In genomic region chr4:153497091-153497531, GRCh38 we compare ENCODE assay signal across 8 cellular contexts. TPM values are rescaled to one million over a fixed set of nuclear protein-coding genes. Genes with fewer than 3 reads are reported as not detected.
DNase-seq lines count a peak whose midpoint lies in the region; ATAC-seq and TF ChIP-seq lines count a peak whose summit lies in the region.

No MANE protein-coding gene starts in this region.

- DNase-seq in HPDE6-E6E7 (ENCODE audit: extremely low spot score): peak; percentile 60
- DNase-seq in activated naive CD8-positive, alpha-beta T cell treated with anti-CD3 and anti-CD28 coated beads for 36 hours: peak; percentile 51
- no peak for DNase-seq in naive B cell
- DNase-seq in GM10248 (ENCODE audit: extremely low spot score): no peak
- DNase-seq in NCI-H1930 (lab: John Stamatoyannopoulos, UW): no peak
- DNase-seq in NCI-H526 treated with DMSO at 0.1 percent for 48 hours (lab: John Stamatoyannopoulos, UW): no peak
- no peak for DNase-seq in ACHN

- H3K27me3 Mint-ChIP-seq in activated naive CD8-positive, alpha-beta T cell treated with anti-CD3 and anti-CD28 coated beads for 36 hours: no peaks in the 10 kb centered on the region
- no peaks in the 10 kb centered on the region for H3K27me3 Mint-ChIP-seq in naive B cell

- POLR2A ChIA-PET in GM10248 (lab: Yijun Ruan, JAX): interaction anchor here (0.6 to 3.0 kb wide), 5 partner anchors 8 to 87 kb away, joined by 3 to 11 read pairs (median 5); no protein-coding TSS in a partner anchor

- peaks cover 55% of the 10 kb centered on the region for H3K36me3 Mint-ChIP-seq in activated naive CD8-positive, alpha-beta T cell treated with anti-CD3 and anti-CD28 coated beads for 36 hours
- H3K36me3 Mint-ChIP-seq in naive B cell: peaks cover 4 to 8% of the 10 kb centered on the region in 2 donors

- H3K4me1 Mint-ChIP-seq in activated naive CD8-positive, alpha-beta T cell treated with anti-CD3 and anti-CD28 coated beads for 36 hours: peaks cover 87% of the 10 kb centered on the region
- H3K4me1 Mint-ChIP-seq in naive B cell: peaks cover 77 to 100% (median 87%) of the 10 kb centered on the region in 3 donors

- no peak for TF ChIP-seq CTCF in GM10248 (IDR thresholded peaks at IDR 0.05; ENCODE audit: control extremely low read depth, extremely low read depth, low read depth, missing control alignments)

- CTCF ChIA-PET in GM10248 (lab: Yijun Ruan, JAX): interaction anchor here (1.2 to 3.1 kb wide), 4 partner anchors 11 to 19 kb away, joined by 4 to 9 read pairs (median 6); no protein-coding TSS in a partner anchor

- peak; percentile 45 for ATAC-seq in GM19395 (IDR thresholded peaks at IDR 0.05; ENCODE audit: unreplicated experiment)
- ATAC-seq in naive B cell (ENCODE audit: low read depth in 2 of 2): peak; percentile 24 to 33

- H3K27ac Mint-ChIP-seq in activated naive CD8-positive, alpha-beta T cell treated with anti-CD3 and anti-CD28 coated beads for 36 hours: peak overlapping the region; percentile 93
- H3K27ac Mint-ChIP-seq in naive B cell: peak overlapping the region; percentile 39 to 96 (median 90)

- peaks cover 3% of the 10 kb centered on the region for H3K9me3 Mint-ChIP-seq in activated naive CD8-positive, alpha-beta T cell treated with anti-CD3 and anti-CD28 coated beads for 36 hours
- no peaks in the 10 kb centered on the region for H3K9me3 Mint-ChIP-seq in naive B cell

- peak overlapping the region; percentile 72 for H3K4me3 Mint-ChIP-seq in activated naive CD8-positive, alpha-beta T cell treated with anti-CD3 and anti-CD28 coated beads for 36 hours
- peak overlapping the region; percentile 33 to 86 (median 64) for H3K4me3 Mint-ChIP-seq in naive B cell

- in situ Hi-C loops in ACHN (cut with HindIII; ENCODE audit: low pct_ligation_motif_present, low pct_unique_long_range_greater_than_20kb, low sequenced_read_pairs): no loop called here

RNA-seq across cellular contexts. Expression of gene TMEM131L, which starts 31.0 kb away (rescaled TPM):
- 10 to 100 TPM; 45.4 to 48.1 TPM for total RNA-seq in activated naive CD8-positive, alpha-beta T cell treated with anti-CD3 and anti-CD28 coated beads for 36 hours
- 10 to 100 TPM; 52.2 to 86.7 (median 68.1) TPM for polyA plus RNA-seq in naive B cell (ENCODE audit: low read depth in 6 of 6)

Comparison
In these comparisons a context has a peak if more than half of its experiments do, and no peak if none do; other contexts are left out.
1. DNase-seq: peak in HPDE6-E6E7 (single experiment) and activated naive CD8-positive, alpha-beta T cell treated with anti-CD3 and anti-CD28 coated beads for 36 hours (single experiment); none in naive B cell (single experiment), GM10248 (single experiment), NCI-H1930 (0 of 2), NCI-H526 treated with DMSO at 0.1 percent for 48 hours (single experiment) and ACHN (single experiment).